In genomic region chr2:148826791-148827190, GRCh38 we compare ENCODE assay signal across 5 cellular contexts.
"Had no signal": no experiment of that assay in that cellular context is flagged by ENCODE, and none has a peak within 500 bp of the region (broad histone marks: within the 10 kb centered on the region; RNA-seq: fewer than 3 reads in every experiment).

No MANE protein-coding gene starts in this region.

- H3K4me3 Mint-ChIP-seq: HFFc6 had no signal

- H3K4me1 Mint-ChIP-seq: IgD-negative memory B cell had no signal

- H3K9me3 Mint-ChIP-seq: HFFc6 had no signal

- DNase-seq: GM23248, GOT3, H7, HFFc6 had no signal

- H3K27ac Mint-ChIP-seq: HFFc6, IgD-negative memory B cell had no signal
